In genomic region chr22:36069368-36069767, GRCh38 we compare ENCODE assay signal across 1 cellular context.
A peak's percentile ranks its signal among the peaks of the same experiment; 100 is the strongest.
TF ChIP-seq lines count a peak whose summit lies in the region.

No MANE protein-coding gene starts in this region.

TF ChIP-seq in H1, 55 proteins besides CTCF, POLR2A, EP300 and RAD21 (continued from another document):
- peak; percentile 53; the same call in 1 of the 2 replicates for TF ChIP-seq E2F6 (IDR thresholded peaks at IDR 0.05)
